Comparison of ENCODE assay signal across 8 cellular contexts in the genomic region with DNA sequence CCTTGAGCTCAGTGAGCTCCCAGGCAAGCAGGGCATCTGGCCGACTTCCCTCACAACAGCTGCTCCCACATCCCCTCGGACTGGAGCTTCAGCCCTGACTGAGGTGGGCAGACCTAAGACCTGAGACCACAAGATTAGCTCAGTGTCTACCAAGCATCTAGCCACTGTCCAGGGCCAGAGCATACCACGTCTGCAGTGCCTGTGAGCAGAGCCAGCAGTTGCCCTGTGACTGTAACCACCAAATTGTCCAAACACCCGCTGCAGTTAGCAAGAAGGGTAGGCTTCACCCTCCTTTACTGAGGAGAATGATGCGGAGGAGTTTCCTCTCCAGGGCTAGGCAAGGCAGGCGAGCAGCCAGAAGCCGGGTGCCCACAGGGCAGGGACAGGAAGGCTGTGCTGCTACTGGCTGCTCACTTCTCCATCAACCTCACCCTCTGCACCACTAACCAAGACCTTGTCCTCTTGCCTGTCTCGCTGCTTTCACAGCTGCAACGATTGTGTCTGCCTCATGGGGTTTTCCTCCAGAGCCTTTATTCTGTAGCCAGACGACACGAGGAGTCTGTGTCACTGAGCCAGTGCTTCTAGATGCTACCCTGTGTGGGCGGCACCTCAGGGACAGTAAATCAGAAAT.
A peak's percentile ranks its signal among the peaks of the same experiment; 100 is the strongest.
DNase-seq lines count a peak whose midpoint lies in the region; TF ChIP-seq lines count a peak whose summit lies in the region.

No MANE protein-coding gene starts in this region.

- DNase-seq in GM10248 (ENCODE audit: extremely low spot score) = peak; percentile 41
- DNase-seq in UCSD-AML1 (lab: John Stamatoyannopoulos, UW; ENCODE audit: unreplicated experiment) = peak; percentile 85
- peak in 8 of 61 donors; percentile 8 to 52 (median 33) for DNase-seq in caudate nucleus (lab: John Stamatoyannopoulos, UW)
- peak; percentile 56 for DNase-seq in stimulated activated CD4-positive, alpha-beta T cell treated with anti-CD3 and anti-CD28 coated beads, Interleukin-15, amount 100 ng/mL, for 24 hours
- DNase-seq in cortex of kidney (lab: John Stamatoyannopoulos, UW) = no peak
- DNase-seq in retina = no peak
- DNase-seq in NCI-H510A treated with DMSO at 0.1 percent for 48 hours (lab: John Stamatoyannopoulos, UW) = no peak
- DNase-seq in NCI-H1048 (lab: John Stamatoyannopoulos, UW) = no peak

- POLR2A ChIA-PET in GM10248 (lab: Yijun Ruan, JAX) = no interaction called here

- CTCF ChIA-PET in GM10248 (lab: Yijun Ruan, JAX) = interaction anchor here (0.8 to 5.0 kb wide), 11 partner anchors 9 to 325 kb away, joined by 3 to 22 read pairs (median 4); no protein-coding TSS in a partner anchor

- no peak for TF ChIP-seq CTCF in GM10248 (IDR thresholded peaks at IDR 0.05; ENCODE audit: control extremely low read depth, extremely low read depth, low read depth, missing control alignments)

- H3K27ac ChIP-seq in caudate nucleus (ENCODE audit: low read depth, low read length) = peak overlapping the region; percentile 32

Comparison
In these comparisons a context has a peak if more than half of its experiments do, and no peak if none do; other contexts are left out.
1. DNase-seq: peak in GM10248 (single experiment), UCSD-AML1 (single experiment) and stimulated activated CD4-positive, alpha-beta T cell treated with anti-CD3 and anti-CD28 coated beads, Interleukin-15, amount 100 ng/mL, for 24 hours (single experiment); none in cortex of kidney (single experiment), retina (single experiment), NCI-H510A treated with DMSO at 0.1 percent for 48 hours (single experiment) and NCI-H1048 (single experiment).